In the genomic region with DNA sequence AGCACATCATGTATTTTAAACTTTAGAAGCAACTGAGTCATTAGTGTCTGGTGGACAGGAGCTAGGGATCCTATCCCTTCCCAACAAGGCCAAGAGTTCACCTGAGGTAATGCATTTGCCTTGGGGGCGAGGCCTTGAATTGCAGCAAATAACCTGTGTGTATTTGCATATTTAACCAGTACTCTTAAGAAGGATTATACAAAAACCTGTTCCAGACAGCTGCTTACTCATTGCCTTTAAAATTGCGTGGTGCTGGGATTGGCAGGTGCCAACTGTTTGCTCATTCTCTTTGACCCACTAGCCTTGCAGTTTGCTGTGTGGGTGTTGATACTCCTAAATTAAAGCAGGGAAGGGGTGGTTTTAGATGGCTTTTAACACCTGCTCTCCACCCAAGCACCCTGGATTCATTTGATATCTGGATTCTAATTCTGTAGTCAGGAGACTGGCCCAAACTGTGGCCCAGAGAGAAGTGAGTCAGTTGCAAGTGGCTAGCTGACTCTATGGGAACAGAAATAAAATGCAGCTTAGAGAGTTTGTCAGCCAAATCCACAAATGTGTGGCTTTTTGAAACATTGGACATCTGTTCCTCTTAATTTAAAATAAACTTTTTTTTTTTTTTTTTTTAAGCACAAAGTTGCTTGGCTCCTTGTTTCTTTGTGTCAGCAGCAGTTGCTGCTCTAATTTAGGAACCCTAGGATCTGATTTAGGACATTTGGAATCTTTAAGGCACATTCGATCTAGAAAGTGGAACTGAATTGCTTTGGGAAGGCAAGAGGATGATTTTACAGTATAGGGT, we compare ENCODE assay signal across 1 cellular context.
A peak's percentile ranks its signal among the peaks of the same experiment; 100 is the strongest.
TF ChIP-seq lines count a peak whose summit lies in the region.

No MANE protein-coding gene starts in this region.

TF ChIP-seq in HepG2, 621 proteins besides CTCF, POLR2A, EP300 and RAD21 (continued from another document and continues in another):
- TF ChIP-seq, protein P1, sequence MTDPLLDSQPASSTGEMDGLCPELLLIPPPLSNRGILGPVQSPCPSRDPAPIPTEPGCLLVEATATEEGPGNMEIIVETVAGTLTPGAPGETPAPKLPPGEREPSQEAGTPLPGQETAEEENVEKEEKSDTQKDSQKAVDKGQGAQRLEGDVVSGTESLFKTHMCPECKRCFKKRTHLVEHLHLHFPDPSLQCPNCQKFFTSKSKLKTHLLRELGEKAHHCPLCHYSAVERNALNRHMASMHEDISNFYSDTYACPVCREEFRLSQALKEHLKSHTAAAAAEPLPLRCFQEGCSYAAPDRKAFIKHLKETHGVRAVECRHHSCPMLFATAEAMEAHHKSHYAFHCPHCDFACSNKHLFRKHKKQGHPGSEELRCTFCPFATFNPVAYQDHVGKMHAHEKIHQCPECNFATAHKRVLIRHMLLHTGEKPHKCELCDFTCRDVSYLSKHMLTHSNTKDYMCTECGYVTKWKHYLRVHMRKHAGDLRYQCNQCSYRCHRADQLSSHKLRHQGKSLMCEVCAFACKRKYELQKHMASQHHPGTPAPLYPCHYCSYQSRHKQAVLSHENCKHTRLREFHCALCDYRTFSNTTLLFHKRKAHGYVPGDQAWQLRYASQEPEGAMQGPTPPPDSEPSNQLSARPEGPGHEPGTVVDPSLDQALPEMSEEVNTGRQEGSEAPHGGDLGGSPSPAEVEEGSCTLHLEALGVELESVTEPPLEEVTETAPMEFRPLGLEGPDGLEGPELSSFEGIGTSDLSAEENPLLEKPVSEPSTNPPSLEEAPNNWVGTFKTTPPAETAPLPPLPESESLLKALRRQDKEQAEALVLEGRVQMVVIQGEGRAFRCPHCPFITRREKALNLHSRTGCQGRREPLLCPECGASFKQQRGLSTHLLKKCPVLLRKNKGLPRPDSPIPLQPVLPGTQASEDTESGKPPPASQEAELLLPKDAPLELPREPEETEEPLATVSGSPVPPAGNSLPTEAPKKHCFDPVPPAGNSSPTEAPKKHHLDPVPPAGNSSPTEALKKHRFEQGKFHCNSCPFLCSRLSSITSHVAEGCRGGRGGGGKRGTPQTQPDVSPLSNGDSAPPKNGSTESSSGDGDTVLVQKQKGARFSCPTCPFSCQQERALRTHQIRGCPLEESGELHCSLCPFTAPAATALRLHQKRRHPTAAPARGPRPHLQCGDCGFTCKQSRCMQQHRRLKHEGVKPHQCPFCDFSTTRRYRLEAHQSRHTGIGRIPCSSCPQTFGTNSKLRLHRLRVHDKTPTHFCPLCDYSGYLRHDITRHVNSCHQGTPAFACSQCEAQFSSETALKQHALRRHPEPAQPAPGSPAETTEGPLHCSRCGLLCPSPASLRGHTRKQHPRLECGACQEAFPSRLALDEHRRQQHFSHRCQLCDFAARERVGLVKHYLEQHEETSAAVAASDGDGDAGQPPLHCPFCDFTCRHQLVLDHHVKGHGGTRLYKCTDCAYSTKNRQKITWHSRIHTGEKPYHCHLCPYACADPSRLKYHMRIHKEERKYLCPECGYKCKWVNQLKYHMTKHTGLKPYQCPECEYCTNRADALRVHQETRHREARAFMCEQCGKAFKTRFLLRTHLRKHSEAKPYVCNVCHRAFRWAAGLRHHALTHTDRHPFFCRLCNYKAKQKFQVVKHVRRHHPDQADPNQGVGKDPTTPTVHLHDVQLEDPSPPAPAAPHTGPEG (CRISPR knock-in tag; IDR thresholded peaks at IDR 0.05) = no peak
- TF ChIP-seq CERS6 (CRISPR knock-in tag; IDR thresholded peaks at IDR 0.05) = no peak
- TF ChIP-seq PCBP2 (optimal IDR thresholded peaks at IDR 0.05; ENCODE audit: low read depth, low read length, poor library complexity, severe bottlenecking) = no peak
- no peak for TF ChIP-seq RFX5 (IDR thresholded peaks at IDR 0.05; ENCODE audit: low read depth, low read length)
- TF ChIP-seq ZNF891 (CRISPR knock-in tag; IDR thresholded peaks at IDR 0.05) = no peak
- no peak for TF ChIP-seq ZNF460 (CRISPR knock-in tag; IDR thresholded peaks at IDR 0.05; ENCODE audit: borderline replicate concordance)
- TF ChIP-seq, protein P2, sequence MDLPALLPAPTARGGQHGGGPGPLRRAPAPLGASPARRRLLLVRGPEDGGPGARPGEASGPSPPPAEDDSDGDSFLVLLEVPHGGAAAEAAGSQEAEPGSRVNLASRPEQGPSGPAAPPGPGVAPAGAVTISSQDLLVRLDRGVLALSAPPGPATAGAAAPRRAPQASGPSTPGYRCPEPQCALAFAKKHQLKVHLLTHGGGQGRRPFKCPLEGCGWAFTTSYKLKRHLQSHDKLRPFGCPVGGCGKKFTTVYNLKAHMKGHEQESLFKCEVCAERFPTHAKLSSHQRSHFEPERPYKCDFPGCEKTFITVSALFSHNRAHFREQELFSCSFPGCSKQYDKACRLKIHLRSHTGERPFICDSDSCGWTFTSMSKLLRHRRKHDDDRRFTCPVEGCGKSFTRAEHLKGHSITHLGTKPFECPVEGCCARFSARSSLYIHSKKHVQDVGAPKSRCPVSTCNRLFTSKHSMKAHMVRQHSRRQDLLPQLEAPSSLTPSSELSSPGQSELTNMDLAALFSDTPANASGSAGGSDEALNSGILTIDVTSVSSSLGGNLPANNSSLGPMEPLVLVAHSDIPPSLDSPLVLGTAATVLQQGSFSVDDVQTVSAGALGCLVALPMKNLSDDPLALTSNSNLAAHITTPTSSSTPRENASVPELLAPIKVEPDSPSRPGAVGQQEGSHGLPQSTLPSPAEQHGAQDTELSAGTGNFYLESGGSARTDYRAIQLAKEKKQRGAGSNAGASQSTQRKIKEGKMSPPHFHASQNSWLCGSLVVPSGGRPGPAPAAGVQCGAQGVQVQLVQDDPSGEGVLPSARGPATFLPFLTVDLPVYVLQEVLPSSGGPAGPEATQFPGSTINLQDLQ (CRISPR knock-in tag; IDR thresholded peaks at IDR 0.05) = no peak
- no peak for TF ChIP-seq PRDM4 (CRISPR knock-in tag; IDR thresholded peaks at IDR 0.05; ENCODE audit: borderline replicate concordance)
- no peak for TF ChIP-seq BCLAF1 (IDR thresholded peaks at IDR 0.05)
- TF ChIP-seq HNF4A (CRISPR knock-in tag; IDR thresholded peaks at IDR 0.05) = peak; percentile 40
- no peak for TF ChIP-seq MAZ (IDR thresholded peaks at IDR 0.05; ENCODE audit: borderline replicate concordance, low read depth, low read length)
- TF ChIP-seq MAZ (CRISPR knock-in tag; IDR thresholded peaks at IDR 0.05; ENCODE audit: low read depth) = no peak
- TF ChIP-seq ARNT (IDR thresholded peaks at IDR 0.05) = no peak
- TF ChIP-seq ZNF530 (CRISPR knock-in tag; IDR thresholded peaks at IDR 0.05; ENCODE audit: low read depth) = no peak
- TF ChIP-seq ZNF614 (CRISPR knock-in tag; IDR thresholded peaks at IDR 0.05; ENCODE audit: borderline replicate concordance) = peak; percentile 58; the same call in 1 of the 2 replicates
- no peak for TF ChIP-seq BRF2 (CRISPR knock-in tag; IDR thresholded peaks at IDR 0.05)
- TF ChIP-seq PPARG (CRISPR knock-in tag; conservative IDR thresholded peaks at IDR 0.05) = peak; percentile 91
- TF ChIP-seq RNF219 (CRISPR knock-in tag; IDR thresholded peaks at IDR 0.05) = no peak
- no peak for TF ChIP-seq NFE2L1 (CRISPR knock-in tag; IDR thresholded peaks at IDR 0.05; ENCODE audit: borderline replicate concordance)
- TF ChIP-seq IRX3 (CRISPR knock-in tag; IDR thresholded peaks at IDR 0.05; ENCODE audit: borderline replicate concordance, low read depth) = no peak
- no peak for TF ChIP-seq ZBTB21 (CRISPR knock-in tag; IDR thresholded peaks at IDR 0.05)
- TF ChIP-seq PHF21A (CRISPR knock-in tag; IDR thresholded peaks at IDR 0.05) = no peak
- TF ChIP-seq REPIN1 (CRISPR knock-in tag; IDR thresholded peaks at IDR 0.05; ENCODE audit: borderline replicate concordance, low read depth) = no peak
- no peak for TF ChIP-seq ZKSCAN1 (IDR thresholded peaks at IDR 0.05; ENCODE audit: low read length)
- TF ChIP-seq TCF7 (IDR thresholded peaks at IDR 0.05; ENCODE audit: low read depth) = peak; percentile 36; the same call in 1 of the 2 replicates
- no peak for TF ChIP-seq ZNF546 (CRISPR knock-in tag; conservative IDR thresholded peaks at IDR 0.05)
- no peak for TF ChIP-seq MYC (CRISPR knock-in tag; IDR thresholded peaks at IDR 0.05; ENCODE audit: borderline replicate concordance)
- TF ChIP-seq, protein P3, sequence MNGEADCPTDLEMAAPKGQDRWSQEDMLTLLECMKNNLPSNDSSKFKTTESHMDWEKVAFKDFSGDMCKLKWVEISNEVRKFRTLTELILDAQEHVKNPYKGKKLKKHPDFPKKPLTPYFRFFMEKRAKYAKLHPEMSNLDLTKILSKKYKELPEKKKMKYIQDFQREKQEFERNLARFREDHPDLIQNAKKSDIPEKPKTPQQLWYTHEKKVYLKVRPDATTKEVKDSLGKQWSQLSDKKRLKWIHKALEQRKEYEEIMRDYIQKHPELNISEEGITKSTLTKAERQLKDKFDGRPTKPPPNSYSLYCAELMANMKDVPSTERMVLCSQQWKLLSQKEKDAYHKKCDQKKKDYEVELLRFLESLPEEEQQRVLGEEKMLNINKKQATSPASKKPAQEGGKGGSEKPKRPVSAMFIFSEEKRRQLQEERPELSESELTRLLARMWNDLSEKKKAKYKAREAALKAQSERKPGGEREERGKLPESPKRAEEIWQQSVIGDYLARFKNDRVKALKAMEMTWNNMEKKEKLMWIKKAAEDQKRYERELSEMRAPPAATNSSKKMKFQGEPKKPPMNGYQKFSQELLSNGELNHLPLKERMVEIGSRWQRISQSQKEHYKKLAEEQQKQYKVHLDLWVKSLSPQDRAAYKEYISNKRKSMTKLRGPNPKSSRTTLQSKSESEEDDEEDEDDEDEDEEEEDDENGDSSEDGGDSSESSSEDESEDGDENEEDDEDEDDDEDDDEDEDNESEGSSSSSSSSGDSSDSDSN (CRISPR knock-in tag; IDR thresholded peaks at IDR 0.05) = no peak
